ENCODE assay signal across 31 cellular contexts in genomic region chr20:39038047-39038446, GRCh38.
"Had no signal": no experiment of that assay in that cellular context is flagged by ENCODE, and none has a peak within 500 bp of the region (broad histone marks: within the 10 kb centered on the region; RNA-seq: fewer than 3 reads in every experiment).

No MANE protein-coding gene starts in this region.

- H3K27me3 ChIP-seq: ascending aorta, cardiac muscle cell, MG63, Peyer's patch had no signal

- H3K27ac ChIP-seq: ascending aorta, cardiac muscle cell had no signal

- H3K27me3 Mint-ChIP-seq: activated CD4-positive, alpha-beta T cell treated with anti-CD3 and anti-CD28 coated beads, Interleukin-2, amount 10 ng/mL, durations not matched to agents 24 days and 14 days; activated naive CD4-positive, alpha-beta T cell treated with anti-CD3 and anti-CD28 coated beads, Interleukin-2, amount 50 U/mL, for 24 hours; activated naive CD8-positive, alpha-beta T cell treated with anti-CD3 and anti-CD28 coated beads, Interleukin-2, amount 10 ng/mL, durations not matched to agents 7 days and 5 days; activated T-cell treated with anti-CD3 and anti-CD28 coated beads, Interleukin-2, amount 50 U/mL, for 24 hours had no signal

- H3K4me3 ChIP-seq: ascending aorta, cardiac muscle cell, MG63, Peyer's patch had no signal

- H3K4me1 ChIP-seq: ascending aorta, Peyer's patch had no signal

- H3K4me3 Mint-ChIP-seq: activated CD4-positive, alpha-beta T cell treated with anti-CD3 and anti-CD28 coated beads, Interleukin-2, amount 10 ng/mL, durations not matched to agents 24 days and 14 days; activated CD8-positive, alpha-beta T cell treated with anti-CD3 and anti-CD28 coated beads, Interleukin-2, amount 10 ng/mL, durations not matched to agents 7 days and 5 days; activated naive CD4-positive, alpha-beta T cell treated with anti-CD3 and anti-CD28 coated beads, Interleukin-2, amount 50 U/mL, for 24 hours; activated naive CD8-positive, alpha-beta T cell treated with anti-CD3 and anti-CD28 coated beads, Interleukin-2, amount 10 ng/mL, durations not matched to agents 7 days and 5 days; activated T-cell treated with anti-CD3 and anti-CD28 coated beads, Interleukin-2, amount 50 U/mL, for 24 hours had no signal

- H3K27ac Mint-ChIP-seq: activated CD4-positive, alpha-beta T cell treated with anti-CD3 and anti-CD28 coated beads, Interleukin-2, amount 10 ng/mL, durations not matched to agents 24 days and 14 days; activated CD8-positive, alpha-beta T cell treated with anti-CD3 and anti-CD28 coated beads, Interleukin-2, amount 10 ng/mL, durations not matched to agents 7 days and 5 days; activated naive CD4-positive, alpha-beta T cell treated with anti-CD3 and anti-CD28 coated beads, Interleukin-2, amount 50 U/mL, for 24 hours; activated naive CD8-positive, alpha-beta T cell treated with anti-CD3 and anti-CD28 coated beads, Interleukin-2, amount 10 ng/mL, durations not matched to agents 7 days and 5 days; activated T-cell treated with anti-CD3 and anti-CD28 coated beads, Interleukin-2, amount 50 U/mL, for 24 hours; activated T-helper 2 cell treated with anti-CD3 and anti-CD28 coated beads, Interferon-gamma antibody, Interleukin-2, Interleukin-4, amounts not matched to agents 10 μg/mL and 5 μg/mL and 100 μg/mL, durations not matched to agents 14 hours and 24 hours and 36 hours had no signal

- ATAC-seq: activated CD8-positive, alpha-beta T cell treated with anti-CD3 and anti-CD28 coated beads, Interleukin-2, amount 10 ng/mL, durations not matched to agents 7 days and 5 days; PC-3 had no signal

- H3K9me3 ChIP-seq: ascending aorta, MG63, Peyer's patch had no signal

- H3K4me1 Mint-ChIP-seq: activated CD4-positive, alpha-beta T cell treated with anti-CD3 and anti-CD28 coated beads, Interleukin-2, amount 10 ng/mL, durations not matched to agents 24 days and 14 days; activated naive CD4-positive, alpha-beta T cell treated with anti-CD3 and anti-CD28 coated beads, Interleukin-2, amount 50 U/mL, for 24 hours had no signal

- DNase-seq: activated CD4-positive, alpha-beta T cell treated with anti-CD3 and anti-CD28 coated beads, Interleukin-2, amount 10 ng/mL, durations not matched to agents 24 days and 14 days; activated CD4-positive, alpha-beta T cell treated with anti-CD3 and anti-CD28 coated beads, Interleukin-2, amount 50 U/mL, for 48 hours; activated CD8-positive, alpha-beta T cell treated with anti-CD3 and anti-CD28 coated beads, Interleukin-2, amount 10 ng/mL, durations not matched to agents 7 days and 5 days; activated gamma-delta T cell; activated naive CD4-positive, alpha-beta T cell treated with Interleukin-2 at 50 U/mL for 16 hours; activated naive CD8-positive, alpha-beta T cell treated with anti-CD3 and anti-CD28 coated beads, Interleukin-2, amount 10 ng/mL, durations not matched to agents 7 days and 5 days; amygdala; Kasumi-1; KG1; MG63; NCI-H1092; NCI-H1436 treated with DMSO at 0.1 percent for 48 hours; NCI-H1694 treated with DMSO at 0.1 percent for 48 hours; NCI-H2029; NCI-H345; NCI-H524 treated with DMSO at 0.1 percent for 48 hours; NCI-H748 treated with DMSO at 0.1 percent for 48 hours; NK-92 treated with Interleukin-12 subunit alpha and Interleukin-12 subunit beta, amount 100 ng/mL, for 24 hours; PC-3; Peyer's patch; RPMI8226; SIG-M5; SW 1271; T-helper 1 cell; T-helper 2 cell; T-helper 9 cell had no signal

- H3K9me3 Mint-ChIP-seq: activated CD4-positive, alpha-beta T cell treated with anti-CD3 and anti-CD28 coated beads, Interleukin-2, amount 10 ng/mL, durations not matched to agents 24 days and 14 days; activated naive CD4-positive, alpha-beta T cell treated with anti-CD3 and anti-CD28 coated beads, Interleukin-2, amount 50 U/mL, for 24 hours; activated naive CD8-positive, alpha-beta T cell treated with anti-CD3 and anti-CD28 coated beads, Interleukin-2, amount 10 ng/mL, durations not matched to agents 7 days and 5 days; activated T-cell treated with anti-CD3 and anti-CD28 coated beads, Interleukin-2, amount 50 U/mL, for 24 hours; activated T-helper 2 cell treated with anti-CD3 and anti-CD28 coated beads, Interferon-gamma antibody, Interleukin-2, Interleukin-4, amounts not matched to agents 10 μg/mL and 5 μg/mL and 100 μg/mL, durations not matched to agents 14 hours and 24 hours and 36 hours had no signal
